Comparison of ENCODE assay signal across 26 cellular contexts in genomic region chr2:20201671-20202070, GRCh38. TPM values are rescaled to one million over a fixed set of nuclear protein-coding genes. Genes with fewer than 3 reads are reported as not detected.
"Had no signal": no experiment of that assay in that cellular context is flagged by ENCODE, and none has a peak within 500 bp of the region (broad histone marks: within the 10 kb centered on the region; RNA-seq: fewer than 3 reads in every experiment).

No MANE protein-coding gene starts in this region.

- H3K36me3 Mint-ChIP-seq: natural killer cell treated with Interleukin-12 subunit alpha and Interleukin-12 subunit beta and Interleukin-15 and Interleukin-18, amount 100 ng/mL, for 72 hours; stimulated activated naive B cell treated with anti-CD40 and anti-IgM and Interleukin-4, amounts not matched to agents 10 μg/mL and 1 μg/mL and 100 μg/mL, for 72 hours had no signal

- H3K4me3 Mint-ChIP-seq: natural killer cell treated with Interleukin-12 subunit alpha and Interleukin-12 subunit beta and Interleukin-15 and Interleukin-18, amount 100 ng/mL, for 72 hours; neural progenitor cell; stimulated activated naive B cell treated with anti-CD40 and anti-IgM and Interleukin-4, amounts not matched to agents 10 μg/mL and 1 μg/mL and 100 μg/mL, for 72 hours; stimulated activated naive CD8-positive, alpha-beta T cell treated with anti-CD3 and anti-CD28 coated beads, Interleukin-15, amount 100 ng/mL, for 72 hours had no signal

- ATAC-seq: gastrocnemius medialis; heart right ventricle; lower lobe of right lung; natural killer cell treated with Interleukin-12 subunit alpha and Interleukin-12 subunit beta and Interleukin-15 and Interleukin-18, amount 100 ng/mL, for 72 hours; pancreas; sciatic nerve; stimulated activated naive B cell treated with anti-CD40 and anti-IgM and Interleukin-4, amounts not matched to agents 10 μg/mL and 1 μg/mL and 100 μg/mL, for 72 hours; stimulated activated naive CD8-positive, alpha-beta T cell treated with anti-CD3 and anti-CD28 coated beads, Interleukin-15, amount 100 ng/mL, for 72 hours had no signal

- H3K27ac ChIP-seq: dorsolateral prefrontal cortex, esophagus muscularis mucosa, gastrocnemius medialis, heart right ventricle, lower lobe of right lung, neural progenitor cell, pancreas, spleen, testis, transverse colon had no signal

- H3K4me2 ChIP-seq: neural progenitor cell had no signal

- H3K27me3 ChIP-seq: dorsolateral prefrontal cortex, esophagus muscularis mucosa, gastrocnemius medialis, heart right ventricle, neural progenitor cell, pancreas, spleen, testis, transverse colon had no signal

- H3K9ac ChIP-seq: neural progenitor cell had no signal

- H3K4me3 ChIP-seq: dorsolateral prefrontal cortex, esophagus muscularis mucosa, gastrocnemius medialis, heart right ventricle, lower lobe of right lung, neural progenitor cell, pancreas, spleen, testis, transverse colon had no signal

- H3K27ac Mint-ChIP-seq: natural killer cell treated with Interleukin-12 subunit alpha and Interleukin-12 subunit beta and Interleukin-15 and Interleukin-18, amount 100 ng/mL, for 72 hours; neural progenitor cell; progenitor cell of endocrine pancreas; stimulated activated naive B cell treated with anti-CD40 and anti-IgM and Interleukin-4, amounts not matched to agents 10 μg/mL and 1 μg/mL and 100 μg/mL, for 72 hours; stimulated activated naive CD8-positive, alpha-beta T cell treated with anti-CD3 and anti-CD28 coated beads, Interleukin-15, amount 100 ng/mL, for 72 hours had no signal

- H3K36me3 ChIP-seq: esophagus muscularis mucosa, gastrocnemius medialis, heart right ventricle, neural progenitor cell, spleen, transverse colon had no signal

- H3K9me3 ChIP-seq: esophagus muscularis mucosa, gastrocnemius medialis, heart right ventricle, lower lobe of right lung, pancreas, spleen, testis, transverse colon had no signal

- H3K4me1 ChIP-seq: esophagus muscularis mucosa, gastrocnemius medialis, heart right ventricle, spleen had no signal

- H3K9me3 Mint-ChIP-seq: natural killer cell treated with Interleukin-12 subunit alpha and Interleukin-12 subunit beta and Interleukin-15 and Interleukin-18, amount 100 ng/mL, for 72 hours; stimulated activated naive B cell treated with anti-CD40 and anti-IgM and Interleukin-4, amounts not matched to agents 10 μg/mL and 1 μg/mL and 100 μg/mL, for 72 hours; stimulated activated naive CD8-positive, alpha-beta T cell treated with anti-CD3 and anti-CD28 coated beads, Interleukin-15, amount 100 ng/mL, for 72 hours had no signal

- H3K4me1 Mint-ChIP-seq: stimulated activated naive CD8-positive, alpha-beta T cell treated with anti-CD3 and anti-CD28 coated beads, Interleukin-15, amount 100 ng/mL, for 72 hours had no signal

- FAIRE-seq: islet of Langerhans, pancreas had no signal

- DNase-seq: cortex of kidney; dorsolateral prefrontal cortex; effector CD8-positive, alpha-beta T cell; gastrocnemius medialis; heart right ventricle; hypothalamus; kidney glomerular epithelial cell; lower lobe of right lung; mesenchymal stem cell; midbrain; nucleus accumbens; spleen; stimulated activated CD4-positive, alpha-beta T cell treated with anti-CD3 and anti-CD28 coated beads, Interleukin-15, amount 100 ng/mL, for 24 hours; stimulated activated CD4-positive, alpha-beta T cell treated with anti-CD3 and anti-CD28 coated beads, Interleukin-1b, Interleukin-23, amount 100 ng/mL, for 48 hours; stimulated activated CD4-positive, alpha-beta T cell treated with anti-CD3 and anti-CD28 coated beads, Interleukin-4, amount 100 ng/mL, for 24 hours; stimulated activated naive B cell treated with anti-CD40 and anti-IgM and Interleukin-4, amounts not matched to agents 10 μg/mL and 1 μg/mL and 100 μg/mL, for 72 hours; stimulated activated naive CD8-positive, alpha-beta T cell treated with anti-CD3 and anti-CD28 coated beads, Interleukin-15, amount 100 ng/mL, for 72 hours; testis; transverse colon had no signal

- H2AFZ ChIP-seq: neural progenitor cell had no signal

RNA-seq across cellular contexts. Expression of gene SDC1, which starts 23.3 kb away (rescaled TPM):
- total RNA-seq: natural killer cell treated with Interleukin-12 subunit alpha and Interleukin-12 subunit beta and Interleukin-15 and Interleukin-18, amount 100 ng/mL, for 72 hours had no signal
